8 cellular contexts compared by ENCODE assay signal in genomic region chr3:10945683-10946287, GRCh38. TPM values are rescaled to one million over a fixed set of nuclear protein-coding genes. Genes with fewer than 3 reads are reported as not detected.
DNase-seq lines count a peak whose midpoint lies in the region; ATAC-seq and TF ChIP-seq lines count a peak whose summit lies in the region.

No MANE protein-coding gene starts in this region.

- ATAC-seq in heart right ventricle = peak; percentile 72 to 85 (median 82)

- no peak overlapping the region for H3K4me3 Mint-ChIP-seq in H9

- H3K27ac ChIP-seq in H9 (ENCODE audit: insufficient read length, low read depth, low read length) = no peak overlapping the region
- peak overlapping the region; percentile 52 for H3K27ac ChIP-seq in RWPE1
- no peak overlapping the region for H3K27ac ChIP-seq in heart right ventricle

- H4K5ac ChIP-seq in H9 (ENCODE audit: insufficient read length, low read depth, low read length) = no peak overlapping the region

- H3K27me3 Mint-ChIP-seq in H9 (ENCODE audit: low read depth) = peaks cover 17% of the 10 kb centered on the region

- no peak overlapping the region for H2AFZ ChIP-seq in H9 (ENCODE audit: low read length)

- POLR2A ChIA-PET in RWPE1 (lab: Yijun Ruan, JAX; ENCODE audit: low non-redundant PET) = no interaction called here

- no peak overlapping the region for H2BK120ac ChIP-seq in H9 (ENCODE audit: low read depth, low read length, poor library complexity, severe bottlenecking)

- H3K9ac ChIP-seq in H9 (ENCODE audit: extremely low read depth, insufficient read length, low read length) (no peak overlapping the region), adipocyte (ENCODE audit: low read length) (no peak overlapping the region)

- H3K4me2 ChIP-seq in H9 (ENCODE audit: insufficient read depth, insufficient read length, low read length) = no peak overlapping the region

- no peaks in the 10 kb centered on the region for H3K79me1 ChIP-seq in H9 (ENCODE audit: insufficient read depth, low read depth, low read length, poor library complexity, severe bottlenecking)

- no peaks in the 10 kb centered on the region for H3K79me2 ChIP-seq in H9 (ENCODE audit: insufficient read depth, low read length)

- CTCF ChIA-PET in RWPE1 (lab: Yijun Ruan, JAX) = interaction anchor here (0.8 to 1.3 kb wide), 3 partner anchors 44 to 116 kb away, joined by 3 to 7 read pairs (median 6); no protein-coding TSS in a partner anchor

- DNase-seq in D341Med (ENCODE audit: low spot score) (peak; percentile 86), H9 (peak; percentile 90), RWPE1 (ENCODE audit: low spot score) (peak; percentile 49), adipocyte (ENCODE audit: low read depth) (peak; percentile 76), heart right ventricle (peak; percentile 27 to 69), retina (peak; percentile 87), NCI-H187 treated with DMSO at 0.1 percent for 48 hours (lab: John Stamatoyannopoulos, UW) (no peak), DMS79 treated with DMSO at 0.1 percent for 48 hours (lab: John Stamatoyannopoulos, UW) (no peak)

- H3K14ac ChIP-seq in H9 (ENCODE audit: insufficient read depth, low read length) = no peak overlapping the region

- H2BK20ac ChIP-seq in H9 (ENCODE audit: low read depth, low read length, poor library complexity, severe bottlenecking) = no peak overlapping the region

- H2BK12ac ChIP-seq in H9 (ENCODE audit: insufficient read length, low read depth, low read length) = no peak overlapping the region

- H3K56ac ChIP-seq in H9 (ENCODE audit: insufficient read length, low read depth, low read length) = no peak overlapping the region

- no peak overlapping the region for H3K4ac ChIP-seq in H9 (ENCODE audit: low read depth, low read length)

- H3K27ac Mint-ChIP-seq in H9 = no peak overlapping the region

- H3K36me3 ChIP-seq in adipocyte (ENCODE audit: control insufficient read depth, insufficient read depth, low read length, severe bottlenecking) (no peaks in the 10 kb centered on the region), heart right ventricle (no peaks in the 10 kb centered on the region)

- peaks cover 3 to 4% of the 10 kb centered on the region in 2 experiments; a peak in 2 of 4 replicates for H3K4me1 Mint-ChIP-seq in H9

- no peaks in the 10 kb centered on the region for H3K4me1 ChIP-seq in H9 (ENCODE audit: insufficient read depth, low read length)
- H3K4me1 ChIP-seq in adipocyte (ENCODE audit: control insufficient read depth, insufficient read depth, low read length) = no peaks in the 10 kb centered on the region
- H3K4me1 ChIP-seq in heart right ventricle = peaks cover 0 to 8% (median 0%) of the 10 kb centered on the region in 9 donors

- H3K23me2 ChIP-seq in H9 (ENCODE audit: insufficient read length, low read depth, low read length, poor library complexity, severe bottlenecking) = no peaks in the 10 kb centered on the region

- H3K9me3 ChIP-seq in H9 (ENCODE audit: control insufficient read depth, low read depth, low read length) (no peaks in the 10 kb centered on the region), adipocyte (ENCODE audit: control insufficient read depth, low read length) (no peaks in the 10 kb centered on the region), heart right ventricle (peaks cover 0 to 5% (median 0%) of the 10 kb centered on the region in 11 donors)

- H2BK15ac ChIP-seq in H9 (ENCODE audit: low read depth, low read length) = no peak overlapping the region; the same call in 1 of the 2 replicates

- H3K4me3 ChIP-seq in adipocyte (ENCODE audit: low read length) = no peak overlapping the region
- no peak overlapping the region for H3K4me3 ChIP-seq in heart right ventricle

- no peak overlapping the region for H2AK5ac ChIP-seq in H9 (ENCODE audit: insufficient read length, low read length)

- TF ChIP-seq CTCF in H9 (conservative IDR thresholded peaks at IDR 0.05) (peak; percentile 93), RWPE1 (conservative IDR thresholded peaks at IDR 0.05; ENCODE audit: low read depth) (peak; percentile 85), heart right ventricle (IDR thresholded peaks at IDR 0.05) (peak; percentile 65 to 96 (median 85))

- H3K36me3 Mint-ChIP-seq in H9 (ENCODE audit: insufficient read depth in 1 of 3, low read depth in 3 of 3) = peaks cover 2 to 6% (median 3%) of the 10 kb centered on the region in 3 experiments; a peak in 3 of 7 replicates

- no peak overlapping the region for H3K23ac ChIP-seq in H9 (ENCODE audit: insufficient read length, low read depth, low read length)

- no CpG with 5 or more reads among the region's 8 CpGs for WGBS in H9 (ENCODE audit: extremely low coverage, insufficient read length, low lambda C conversion rate)
- 50 to 52% methylated on average over 8 of the region's 8 CpGs for WGBS in heart right ventricle, 2 donors

- no peak overlapping the region for H2BK5ac ChIP-seq in H9 (ENCODE audit: insufficient read length, low read length)

- H3K27me3 ChIP-seq in H9 (ENCODE audit: insufficient read depth, low read length) (no peaks in the 10 kb centered on the region), adipocyte (replicated peaks; ENCODE audit: control insufficient read depth, insufficient read depth, low read length) (peaks cover 71% of the 10 kb centered on the region), heart right ventricle (peaks cover 0 to 56% (median 19%) of the 10 kb centered on the region in 7 donors)

- no peak overlapping the region for H4K91ac ChIP-seq in H9 (ENCODE audit: insufficient read length, low read depth, low read length)

- no peak overlapping the region for H3T11ph ChIP-seq in H9 (ENCODE audit: low read length)

- H3K9me3 Mint-ChIP-seq in H9 = peaks cover 12 to 13% of the 10 kb centered on the region in 2 experiments

- H4K20me1 ChIP-seq in H9 (ENCODE audit: control insufficient read depth, insufficient read depth, insufficient read length) = no peaks in the 10 kb centered on the region

- no peak overlapping the region for H3K18ac ChIP-seq in H9 (ENCODE audit: insufficient read length, low read depth, low read length)

- no peak overlapping the region for H4K8ac ChIP-seq in H9 (replicated peaks; ENCODE audit: insufficient read length, low read depth, low read length)

- intact Hi-C loops in heart right ventricle (cut with DNase I) = loop anchor here in 9 of 10 donors (1.0 to 10.0 kb wide), 11 partner anchors 37 to 392 kb away; no protein-coding TSS in a partner anchor

RNA-seq across cellular contexts. Expression of gene SLC6A1, which starts 46.8 kb away (rescaled TPM):
- total RNA-seq in H9 (2021) = 0.09 TPM in 1 of 2 replicates, not detected in the other
- total RNA-seq in heart right ventricle = 1 to 10 TPM in 6 of 10 donors, under 1 TPM in 4; 0.55 to 2.5 (median 1.7) TPM
- polyA plus RNA-seq in heart right ventricle = 1 to 10 TPM in 1 of 2 donors, under 1 TPM in 1; 0.55 to 2.7 TPM

Comparison
In these comparisons a context has a peak if more than half of its experiments do, and no peak if none do; other contexts are left out.
1. DNase-seq: peak in D341Med (single experiment), H9 (single experiment), RWPE1 (single experiment), adipocyte (single experiment), heart right ventricle (2 of 2) and retina (single experiment); none in NCI-H187 treated with DMSO at 0.1 percent for 48 hours (single experiment) and DMS79 treated with DMSO at 0.1 percent for 48 hours (single experiment).
2. Peak in every context shown above with its lines, with median percentiles within 50 percentile points of each other: CTCF ChIP-seq.